8 cellular contexts compared by ENCODE assay signal in the genomic region with DNA sequence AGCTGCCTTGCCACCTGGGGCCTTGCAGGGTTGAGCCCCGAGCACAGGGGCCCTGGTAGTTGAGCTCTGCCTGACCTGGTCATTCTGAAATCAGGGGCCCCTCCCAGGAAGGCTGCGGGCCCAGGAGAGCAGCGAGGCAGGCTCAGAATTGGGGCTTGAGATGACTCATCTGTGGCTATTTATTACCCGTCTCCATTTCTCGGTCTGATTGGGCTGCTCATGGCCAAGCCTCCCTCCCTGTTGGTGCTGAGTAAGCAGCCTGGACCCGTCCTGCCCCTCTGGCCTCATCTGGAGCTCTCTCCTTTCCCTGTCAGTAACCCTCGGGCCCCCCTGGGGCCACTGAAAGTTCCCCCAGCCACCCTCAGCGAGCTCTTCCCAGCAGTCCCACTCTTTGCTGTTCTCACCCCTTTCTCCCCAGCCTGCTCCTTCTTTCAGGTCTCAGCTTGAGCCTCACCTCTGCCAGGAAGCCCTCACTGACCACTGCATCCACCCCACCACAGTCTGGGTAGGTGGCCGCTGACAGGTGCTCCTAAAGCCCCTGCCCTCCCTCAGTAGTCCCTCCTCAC. TPM values are rescaled to one million over a fixed set of nuclear protein-coding genes. Genes with fewer than 3 reads are reported as not detected.
A peak's percentile ranks its signal among the peaks of the same experiment; 100 is the strongest.
DNase-seq lines count a peak whose midpoint lies in the region; ATAC-seq and TF ChIP-seq lines count a peak whose summit lies in the region.

No MANE protein-coding gene starts in this region.

- TF ChIP-seq POLR2A in heart left ventricle (IDR thresholded peaks at IDR 0.05) = no peak

- TF ChIP-seq CTCF in heart left ventricle (IDR thresholded peaks at IDR 0.05) (no peak), osteocyte (IDR thresholded peaks at IDR 0.05) (no peak)

- peak overlapping the region; percentile 66 to 76 (median 75) for H3K9ac ChIP-seq in skeletal muscle tissue (ENCODE audit: low read depth in 1 of 3, low read length in 3 of 3)

- no peaks in the 10 kb centered on the region for H3K36me3 Mint-ChIP-seq in activated CD4-positive, alpha-beta memory T cell treated with anti-CD3 and anti-CD28 coated beads for 36 hours
- no peaks in the 10 kb centered on the region for H3K36me3 Mint-ChIP-seq in osteocyte (ENCODE audit: unreplicated experiment)

- H3K4me1 Mint-ChIP-seq in activated CD4-positive, alpha-beta memory T cell treated with anti-CD3 and anti-CD28 coated beads for 36 hours (ENCODE audit: low read depth) = peaks cover 50% of the 10 kb centered on the region
- H3K4me1 Mint-ChIP-seq in osteocyte (ENCODE audit: unreplicated experiment) = peaks cover 11% of the 10 kb centered on the region

- H3K36me3 ChIP-seq in heart left ventricle (no peaks in the 10 kb centered on the region), skeletal muscle tissue (ENCODE audit: control insufficient read depth in 3 of 3, insufficient read depth in 3 of 3, low read length in 3 of 3) (no peaks in the 10 kb centered on the region)

- H3K27me3 Mint-ChIP-seq in activated CD4-positive, alpha-beta memory T cell treated with anti-CD3 and anti-CD28 coated beads for 36 hours = peaks cover 8% of the 10 kb centered on the region
- H3K27me3 Mint-ChIP-seq in osteocyte (ENCODE audit: unreplicated experiment) = peaks cover 7% of the 10 kb centered on the region

- H3K27ac Mint-ChIP-seq in activated CD4-positive, alpha-beta memory T cell treated with anti-CD3 and anti-CD28 coated beads for 36 hours = peak overlapping the region; percentile 49
- H3K27ac Mint-ChIP-seq in osteocyte (ENCODE audit: unreplicated experiment) = no peak overlapping the region

- H3K9me3 Mint-ChIP-seq in activated CD4-positive, alpha-beta memory T cell treated with anti-CD3 and anti-CD28 coated beads for 36 hours = no peaks in the 10 kb centered on the region
- H3K9me3 Mint-ChIP-seq in osteocyte (ENCODE audit: unreplicated experiment) = no peaks in the 10 kb centered on the region

- WGBS in heart left ventricle, 4 donors = 15 to 23% (median 20%) methylated on average over 8 to 9 of the region's 9 CpGs

- H3K4me1 ChIP-seq in heart left ventricle = peaks cover 0 to 24% (median 16%) of the 10 kb centered on the region in 12 donors
- peaks cover 22 to 26% (median 25%) of the 10 kb centered on the region in 3 donors for H3K4me1 ChIP-seq in skeletal muscle tissue (ENCODE audit: control insufficient read depth in 3 of 3, insufficient read depth in 3 of 3, low read length in 3 of 3)

- CTCF ChIA-PET in activated CD4-positive, alpha-beta memory T cell treated with anti-CD3 and anti-CD28 coated beads for 36 hours (lab: Charles Lee) = interaction anchor here (0.8 to 2.6 kb wide), 4 partner anchors 12 to 73 kb away, joined by 3 to 18 read pairs (median 6); no protein-coding TSS in a partner anchor

- H3K4me3 Mint-ChIP-seq in activated CD4-positive, alpha-beta memory T cell treated with anti-CD3 and anti-CD28 coated beads for 36 hours = no peak overlapping the region
- no peak overlapping the region for H3K4me3 Mint-ChIP-seq in osteocyte (ENCODE audit: unreplicated experiment)

- H3K4me3 ChIP-seq in heart left ventricle (no peak overlapping the region), skeletal muscle tissue (ENCODE audit: low read length in 3 of 3) (peak overlapping the region; percentile 5 to 45 (median 45))

- peak; percentile 60 for ATAC-seq in GM21717 (IDR thresholded peaks at IDR 0.05; ENCODE audit: unreplicated experiment)
- ATAC-seq in heart left ventricle = peak; percentile 82 to 92 (median 92)

- intact Hi-C loops in activated CD4-positive, alpha-beta memory T cell treated with anti-CD3 and anti-CD28 coated beads for 36 hours (cut with micrococcal nuclease) = loop anchor here (1.0 kb wide), 2 partner anchors 8 to 105 kb away; no protein-coding TSS in a partner anchor
- intact Hi-C loops in heart left ventricle (cut with DNase I) = no loop called here

- no peaks in the 10 kb centered on the region for H3K9me3 ChIP-seq in heart left ventricle
- no peaks in the 10 kb centered on the region for H3K9me3 ChIP-seq in skeletal muscle tissue (ENCODE audit: control insufficient read depth in 3 of 3, low read length in 3 of 3)

- H3K27me3 ChIP-seq in heart left ventricle = no peaks in the 10 kb centered on the region
- no peaks in the 10 kb centered on the region for H3K27me3 ChIP-seq in skeletal muscle tissue (ENCODE audit: control insufficient read depth in 3 of 3, insufficient read depth in 3 of 3, low read length in 3 of 3)

- H3K27ac ChIP-seq in heart left ventricle (peak overlapping the region in 10 of 12 donors; percentile 18 to 81 (median 56)), skeletal muscle tissue (ENCODE audit: low read depth, low read length) (peak overlapping the region; percentile 94)

- DNase-seq in SIG-M5 treated with dmso at 0.1 percent for 504 hours (lab: John Stamatoyannopoulos, UW; ENCODE audit: unreplicated experiment) = peak; percentile 61
- no peak for DNase-seq in SIG-M5 (lab: John Stamatoyannopoulos, UW)
- DNase-seq in HPDE6-E6E7 (ENCODE audit: extremely low spot score) = peak; percentile 90
- peak; percentile 80 for DNase-seq in activated CD4-positive, alpha-beta memory T cell treated with anti-CD3 and anti-CD28 coated beads for 36 hours
- DNase-seq in heart left ventricle = peak; percentile 66 to 78 (median 77)
- no peak for DNase-seq in osteocyte (ENCODE audit: extremely low spot score, unreplicated experiment)

- POLR2A ChIA-PET in activated CD4-positive, alpha-beta memory T cell treated with anti-CD3 and anti-CD28 coated beads for 36 hours (lab: Charles Lee) = interaction anchor here (1.1 to 2.5 kb wide), 4 partner anchors 11 to 143 kb away, joined by 4 to 18 read pairs (median 12); partner anchors contain the start of gene TNFRSF8

RNA-seq across cellular contexts. Expression of gene TNFRSF8, which starts 11.0 kb away (rescaled TPM):
- total RNA-seq in activated CD4-positive, alpha-beta memory T cell treated with anti-CD3 and anti-CD28 coated beads for 36 hours = 10 to 100 TPM; 31.1 to 33.2 TPM
- total RNA-seq in heart left ventricle (1 to 10 TPM in 2 of 9 donors, under 1 TPM in 7; 0.51 to 4.5 (median 0.75) TPM), skeletal muscle tissue (0.52 TPM), osteocyte (not detected in 2 replicates)
- 1 to 10 TPM in 1 of 2 donors, under 1 TPM in 1; 1.00 to 1.1 TPM for polyA plus RNA-seq in heart left ventricle

RNA-seq across cellular contexts. Expression of gene MIIP, which starts 32.8 kb away (rescaled TPM):
- 10 to 100 TPM; 46.1 to 47.9 TPM for total RNA-seq in activated CD4-positive, alpha-beta memory T cell treated with anti-CD3 and anti-CD28 coated beads for 36 hours
- total RNA-seq in heart left ventricle (10 to 100 TPM; 11.3 to 53.5 (median 17.4) TPM), skeletal muscle tissue (26.1 TPM), osteocyte (19.8 and 24.0 TPM in 2 replicates)
- polyA plus RNA-seq in heart left ventricle = 10 to 100 TPM; 20.3 to 33.6 TPM

Comparison
In these comparisons a context has a peak if more than half of its experiments do, and no peak if none do; other contexts are left out.
1. DNase-seq: peak in SIG-M5 treated with dmso at 0.1 percent for 504 hours (single experiment), HPDE6-E6E7 (single experiment), activated CD4-positive, alpha-beta memory T cell treated with anti-CD3 and anti-CD28 coated beads for 36 hours (single experiment) and heart left ventricle (5 of 5); none in SIG-M5 (single experiment) and osteocyte (single experiment).
2. H3K4me3 ChIP-seq: peak in skeletal muscle tissue (3 of 3); none in heart left ventricle (0 of 12).
3. RNA of gene TNFRSF8, which starts 11.0 kb away (total RNA-seq): 31.1 to 33.2 TPM in activated CD4-positive, alpha-beta memory T cell treated with anti-CD3 and anti-CD28 coated beads for 36 hours; 0.51 to 4.5 TPM in heart left ventricle, 0.52 TPM in skeletal muscle tissue (single experiment) and not detected in osteocyte; every median in the first group is over 4 times any median in the second.